In the genomic region with DNA sequence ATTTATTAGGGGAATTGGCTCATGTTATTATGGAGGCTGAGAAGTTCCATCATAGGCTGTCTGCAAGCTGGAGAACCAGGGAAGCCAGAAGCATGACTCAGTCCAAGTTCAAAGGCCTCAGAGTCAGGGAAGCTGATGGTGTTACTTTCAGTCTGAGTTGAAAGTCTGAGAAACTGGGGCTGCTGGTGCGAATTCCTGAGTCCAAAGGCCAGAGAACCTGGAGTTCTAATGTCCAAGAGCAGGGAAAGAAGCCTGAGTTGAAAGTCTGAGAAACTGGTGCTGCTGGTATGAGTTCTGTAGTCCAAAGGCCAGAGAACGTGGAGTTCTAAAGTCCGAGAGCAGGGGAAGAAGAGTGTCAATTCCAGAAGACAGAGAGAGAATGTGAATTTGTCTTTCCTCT, we compare ENCODE assay signal across 19 cellular contexts.
DNase-seq lines count a peak whose midpoint lies in the region; TF ChIP-seq lines count a peak whose summit lies in the region.
"Had no signal": no experiment of that assay in that cellular context is flagged by ENCODE, and none has a peak within 500 bp of the region (broad histone marks: within the 10 kb centered on the region; RNA-seq: fewer than 3 reads in every experiment).

No MANE protein-coding gene starts in this region.

- H3K4me1 Mint-ChIP-seq in Caco-2 (ENCODE audit: low read depth, unreplicated experiment), result peaks cover 6% of the 10 kb centered on the region
- H3K4me1 Mint-ChIP-seq in activated CD4-positive, alpha-beta T cell treated with anti-CD3 and anti-CD28 coated beads, Interleukin-2, amount 10 ng/mL, durations not matched to agents 24 days and 14 days, result no peaks in the 10 kb centered on the region

- CTCF ChIA-PET in Caco-2 (lab: Charles Lee), result no interaction called here

- H3K27me3 ChIP-seq in Caco-2 (replicated peaks; ENCODE audit: control insufficient read depth, insufficient read depth, low read length), result no peaks in the 10 kb centered on the region

- H3K27me3 Mint-ChIP-seq in Caco-2 (ENCODE audit: insufficient read depth, unreplicated experiment), result no peaks in the 10 kb centered on the region
- no peaks in the 10 kb centered on the region for H3K27me3 Mint-ChIP-seq in activated CD4-positive, alpha-beta T cell treated with anti-CD3 and anti-CD28 coated beads, Interleukin-2, amount 10 ng/mL, durations not matched to agents 24 days and 14 days
- H3K27me3 Mint-ChIP-seq: CD4-positive, alpha-beta T cell had no signal

- POLR2A ChIA-PET in Caco-2 (lab: Charles Lee), result no interaction called here

- intact Hi-C loops in Caco-2 (cut with micrococcal nuclease; ENCODE audit: unreplicated experiment), result no loop called here
- intact Hi-C loops in activated CD4-positive, alpha-beta T cell treated with anti-CD3 and anti-CD28 coated beads, Interleukin-2, amount 10 ng/mL, durations not matched to agents 24 days and 14 days (cut with micrococcal nuclease), result no loop called here

- no peaks in the 10 kb centered on the region for H3K9me3 Mint-ChIP-seq in Caco-2 (ENCODE audit: unreplicated experiment)
- H3K9me3 Mint-ChIP-seq in activated CD4-positive, alpha-beta T cell treated with anti-CD3 and anti-CD28 coated beads, Interleukin-2, amount 10 ng/mL, durations not matched to agents 24 days and 14 days, result peaks cover 3% of the 10 kb centered on the region

- no peaks in the 10 kb centered on the region; the same call in 1 of the 2 replicates for H3K9me3 ChIP-seq in Caco-2
- H3K9me3 ChIP-seq: SK-N-SH had no signal

- no peaks in the 10 kb centered on the region for H3K36me3 Mint-ChIP-seq in Caco-2 (ENCODE audit: insufficient read depth, unreplicated experiment)
- no peaks in the 10 kb centered on the region for H3K36me3 Mint-ChIP-seq in activated CD4-positive, alpha-beta T cell treated with anti-CD3 and anti-CD28 coated beads, Interleukin-2, amount 10 ng/mL, durations not matched to agents 24 days and 14 days (ENCODE audit: low read depth)

- no peak overlapping the region for H3K4me3 Mint-ChIP-seq in Caco-2 (ENCODE audit: unreplicated experiment)
- H3K4me3 Mint-ChIP-seq in activated CD4-positive, alpha-beta T cell treated with anti-CD3 and anti-CD28 coated beads, Interleukin-2, amount 10 ng/mL, durations not matched to agents 24 days and 14 days, result no peak overlapping the region
- H3K4me3 Mint-ChIP-seq: CD4-positive, alpha-beta T cell had no signal

- H3K4me1 ChIP-seq in Caco-2, result no peaks in the 10 kb centered on the region

- no peak overlapping the region for H3K4me3 ChIP-seq in Caco-2 (ENCODE audit: low read depth, low read length)

- no peak for TF ChIP-seq CTCF in Caco-2 (IDR thresholded peaks at IDR 0.05; ENCODE audit: insufficient read depth in 1 of 2, low read depth in 1 of 2, low read length in 1 of 2, severe bottlenecking in 1 of 2, unreplicated experiment in 1 of 2)

- BruUV-seq in Caco-2 (replicated peaks; lab: Mats Ljungman, UMichigan), result no TSS peak

- no peaks in the 10 kb centered on the region for H3K36me3 ChIP-seq in Caco-2 (ENCODE audit: control insufficient read depth, insufficient read depth, low read length)

- DNase-seq in Caco-2, result peak; percentile 10 to 30
- DNase-seq in HT1080 (ENCODE audit: low read depth), result peak; percentile 24
- peak; percentile 71 for DNase-seq in islet precursor cell
- DNase-seq in mucosa of gallbladder (ENCODE audit: low spot score), result peak; percentile 64
- no peak for DNase-seq in GF-D8 (lab: John Stamatoyannopoulos, UW)
- no peak for DNase-seq in activated CD4-positive, alpha-beta T cell treated with anti-CD3 and anti-CD28 coated beads, Interleukin-2, amount 10 ng/mL, durations not matched to agents 24 days and 14 days
- DNase-seq in NCI-H146 treated with DMSO at 0.1 percent for 48 hours (lab: John Stamatoyannopoulos, UW; ENCODE audit: unreplicated experiment), result no peak
- no peak for DNase-seq in KG1 (lab: John Stamatoyannopoulos, UW)
- DNase-seq: CD4-positive, alpha-beta T cell; DMS53; HCEC 1CT; NCI-H1092 treated with DMSO at 0.1 percent for 48 hours; NCI-H187 treated with DMSO at 0.1 percent for 48 hours; NCI-H226; NCI-H524; NCI-H82; RPMI8226; SHP77 treated with DMSO at 0.1 percent for 48 hours; SK-N-SH had no signal

- no peak overlapping the region for H3K27ac Mint-ChIP-seq in Caco-2 (ENCODE audit: unreplicated experiment)
- H3K27ac Mint-ChIP-seq in activated CD4-positive, alpha-beta T cell treated with anti-CD3 and anti-CD28 coated beads, Interleukin-2, amount 10 ng/mL, durations not matched to agents 24 days and 14 days, result no peak overlapping the region
- H3K27ac Mint-ChIP-seq: CD4-positive, alpha-beta T cell had no signal

Comparison
In these comparisons a context has a peak if more than half of its experiments do, and no peak if none do; other contexts are left out.
1. DNase-seq: peak in Caco-2 (2 of 2), HT1080 (single experiment), islet precursor cell (single experiment) and mucosa of gallbladder (single experiment); none in GF-D8 (single experiment), activated CD4-positive, alpha-beta T cell treated with anti-CD3 and anti-CD28 coated beads, Interleukin-2, amount 10 ng/mL, durations not matched to agents 24 days and 14 days (single experiment), NCI-H146 treated with DMSO at 0.1 percent for 48 hours (single experiment) and KG1 (single experiment).